In genomic region chr20:60255426-60255825, GRCh38 we compare ENCODE assay signal across 17 cellular contexts.
DNase-seq lines count a peak whose midpoint lies in the region; ATAC-seq and TF ChIP-seq lines count a peak whose summit lies in the region.
"Had no signal": no experiment of that assay in that cellular context is flagged by ENCODE, and none has a peak within 500 bp of the region (broad histone marks: within the 10 kb centered on the region; RNA-seq: fewer than 3 reads in every experiment).

No MANE protein-coding gene starts in this region.

- H3K27ac ChIP-seq in BLaER1 treated with 17β-estradiol and CSF1 and Interleukin-3, amounts not matched to agents 10 nM and 100 nM: no peak overlapping the region
- no peak overlapping the region for H3K27ac ChIP-seq in IMR-90 (ENCODE audit: insufficient read depth, low read length)
- H3K27ac ChIP-seq in upper lobe of left lung: no peak overlapping the region
- H3K27ac ChIP-seq: epithelial cell of prostate, SJCRH30, skin epidermis had no signal

- H3K18ac ChIP-seq in IMR-90 (ENCODE audit: low read depth, low read length): no peak overlapping the region

- no peak overlapping the region for H2BK15ac ChIP-seq in IMR-90 (ENCODE audit: low read depth, low read length)

- H3K27me3 Mint-ChIP-seq in brain: peaks cover 29% of the 10 kb centered on the region
- H3K27me3 Mint-ChIP-seq: activated CD4-positive, alpha-beta T cell treated with anti-CD3 and anti-CD28 coated beads, Interleukin-2, amount 10 ng/mL, durations not matched to agents 7 days and 5 days had no signal

- peak overlapping the region; percentile 38; the same call in 1 of the 2 replicates for H2BK120ac ChIP-seq in IMR-90 (ENCODE audit: low read depth, low read length)

- no peak overlapping the region for H2AK9ac ChIP-seq in IMR-90 (replicated peaks; ENCODE audit: low read depth, low read length, poor library complexity)

- H3K9ac ChIP-seq in BLaER1 treated with 17β-estradiol and CSF1 and Interleukin-3, amounts not matched to agents 10 nM and 100 nM: 0 out of 22 replicates have a peak overlapping the region, but pooled peaks of 1 of the 11 experiments have one; percentile 13
- H3K9ac ChIP-seq in IMR-90 (ENCODE audit: low read depth, low read length): no peak overlapping the region

- no CpG with 5 or more reads among the region's 3 CpGs for WGBS in IMR-90 (ENCODE audit: extremely low coverage in 2 of 2, insufficient read length in 1 of 2), 2 experiments
- 52 to 71% methylated on average over 3 of the region's 3 CpGs for WGBS in upper lobe of left lung, 2 donors

- CTCF ChIA-PET in IMR-90 (lab: Yijun Ruan, JAX): no interaction called here

- intact Hi-C loops in IMR-90 (cut with micrococcal nuclease): no loop called here

- H2BK20ac ChIP-seq in IMR-90 (ENCODE audit: low read depth, low read length): peak overlapping the region; percentile 53; the same call in 1 of the 2 replicates

- TF ChIP-seq CTCF in IMR-90 (conservative IDR thresholded peaks at IDR 0.05; ENCODE audit: low read depth, low read length): no peak
- TF ChIP-seq CTCF in brain (conservative IDR thresholded peaks at IDR 0.05): no peak
- TF ChIP-seq CTCF in upper lobe of left lung (IDR thresholded peaks at IDR 0.05): no peak

- in situ Hi-C loops in IMR-90 (cut with MboI; ENCODE audit: low sequenced_read_pairs): no loop called here

- H3K4me2 ChIP-seq in BLaER1 treated with 17β-estradiol and CSF1 and Interleukin-3, amounts not matched to agents 10 nM and 100 nM: peak overlapping the region in 8 of 11 experiments; percentile 27 to 77 (median 61); a peak in 15 of 22 replicates
- H3K4me2 ChIP-seq in IMR-90 (ENCODE audit: low read depth, low read length): no peak overlapping the region

- H2BK5ac ChIP-seq in IMR-90 (ENCODE audit: low read depth, low read length, poor library complexity, severe bottlenecking): no peak overlapping the region

- POLR2A ChIA-PET in IMR-90 (lab: Charles Lee; ENCODE audit: unreplicated experiment): no interaction called here

- H3K4ac ChIP-seq in IMR-90 (ENCODE audit: low read depth, low read length): peak overlapping the region; percentile 3; the same call in 1 of the 2 replicates

- DNase-seq in IMR-90 (no peak), NCI-H2171 (lab: John Stamatoyannopoulos, UW) (peak; percentile 15), upper lobe of left lung (no peak)
- no peak for DNase-seq in stimulated activated CD8-positive, alpha-beta memory T cell treated with anti-CD3 and anti-CD28 coated beads, Interleukin-4, amount 100 ng/mL, for 48 hours
- DNase-seq: activated CD4-positive, alpha-beta T cell treated with anti-CD3 and anti-CD28 coated beads, Interleukin-2, amount 10 ng/mL, durations not matched to agents 7 days and 5 days; activated T-cell treated with anti-CD3 and anti-CD28 coated beads, Interleukin-2, amount 50 U/mL, for 48 hours; glutamatergic neuron; nucleus accumbens; SJCRH30; stimulated activated naive CD4-positive, alpha-beta T cell had no signal

- no peak overlapping the region for H3K14ac ChIP-seq in IMR-90 (replicated peaks; ENCODE audit: low read depth, low read length)

- no peaks in the 10 kb centered on the region for H3K36me3 Mint-ChIP-seq in brain
- H3K36me3 Mint-ChIP-seq: mesothelial cell of epicardium had no signal

- H3K36me3 ChIP-seq in BLaER1 treated with 17β-estradiol and CSF1 and Interleukin-3, amounts not matched to agents 10 nM and 100 nM: peaks cover 0 to 52% (median 0%) of the 10 kb centered on the region in 11 experiments; a peak in 6 of 22 replicates
- H3K36me3 ChIP-seq in IMR-90 (ENCODE audit: control insufficient read depth, insufficient read depth, low read length) (no peaks in the 10 kb centered on the region), upper lobe of left lung (no peaks in the 10 kb centered on the region)
- H3K36me3 ChIP-seq: SJCRH30 had no signal

- TF ChIP-seq EP300 in upper lobe of left lung (IDR thresholded peaks at IDR 0.05): no peak

- peak overlapping the region in 3 of 5 experiments; percentile 17 to 90 (median 80) for H3K27ac Mint-ChIP-seq in brain
- H3K27ac Mint-ChIP-seq: activated CD4-positive, alpha-beta T cell treated with anti-CD3 and anti-CD28 coated beads, Interleukin-2, amount 10 ng/mL, durations not matched to agents 7 days and 5 days; mesothelial cell of epicardium had no signal

- H3K9me3 Mint-ChIP-seq in brain: peaks cover 0 to 2% (median 0%) of the 10 kb centered on the region in 5 experiments
- H3K9me3 Mint-ChIP-seq: activated CD4-positive, alpha-beta T cell treated with anti-CD3 and anti-CD28 coated beads, Interleukin-2, amount 10 ng/mL, durations not matched to agents 7 days and 5 days; mesothelial cell of epicardium had no signal

- no peak overlapping the region for H3K56ac ChIP-seq in IMR-90 (ENCODE audit: extremely low read depth, insufficient read depth, low read length)

- TF ChIP-seq POLR2A in IMR-90 (IDR thresholded peaks at IDR 0.05; ENCODE audit: low read depth, low read length) (no peak), upper lobe of left lung (IDR thresholded peaks at IDR 0.05) (no peak)

- H3K23ac ChIP-seq in IMR-90 (ENCODE audit: low read depth, low read length): no peak overlapping the region

- H3K4me3 ChIP-seq in BLaER1 treated with 17β-estradiol and CSF1 and Interleukin-3, amounts not matched to agents 10 nM and 100 nM: no peak overlapping the region
- H3K4me3 ChIP-seq in IMR-90 (ENCODE audit: insufficient read depth, low read depth, low read length) (no peak overlapping the region), upper lobe of left lung (no peak overlapping the region)
- H3K4me3 ChIP-seq: SJCRH30, skin epidermis had no signal

- peaks cover 28% of the 10 kb centered on the region for H3K4me1 Mint-ChIP-seq in brain
- H3K4me1 Mint-ChIP-seq: activated CD4-positive, alpha-beta T cell treated with anti-CD3 and anti-CD28 coated beads, Interleukin-2, amount 10 ng/mL, durations not matched to agents 7 days and 5 days; mesothelial cell of epicardium had no signal

- no peak overlapping the region for H4K91ac ChIP-seq in IMR-90 (ENCODE audit: insufficient read depth, low read depth, low read length)

- dilution Hi-C loops in IMR-90 (cut with HindIII; ENCODE audit: low sequenced_read_pairs, unreplicated experiment): no loop called here

- no peak overlapping the region for H3K4me3 Mint-ChIP-seq in brain
- H3K4me3 Mint-ChIP-seq: activated CD4-positive, alpha-beta T cell treated with anti-CD3 and anti-CD28 coated beads, Interleukin-2, amount 10 ng/mL, durations not matched to agents 7 days and 5 days; mesothelial cell of epicardium had no signal

- H3K79me1 ChIP-seq in IMR-90 (ENCODE audit: low read depth in 1 of 2, low read length in 2 of 2): no peaks in the 10 kb centered on the region

- peak overlapping the region; percentile 49; the same call in 1 of the 2 replicates for H2AK5ac ChIP-seq in IMR-90 (ENCODE audit: low read depth, low read length)

- H3K9me1 ChIP-seq in IMR-90 (ENCODE audit: insufficient read depth, low read length): no peaks in the 10 kb centered on the region; the same call in none of the 2 replicates

- peaks cover 0 to 25% (median 0%) of the 10 kb centered on the region in 11 experiments; a peak in 2 of 22 replicates for H4K20me1 ChIP-seq in BLaER1 treated with 17β-estradiol and CSF1 and Interleukin-3, amounts not matched to agents 10 nM and 100 nM
- H4K20me1 ChIP-seq in IMR-90 (ENCODE audit: insufficient read depth, low read length): no peaks in the 10 kb centered on the region

- no peak overlapping the region for H4K5ac ChIP-seq in IMR-90 (ENCODE audit: low read depth, low read length)

- no peaks in the 10 kb centered on the region for H3K27me3 ChIP-seq in BLaER1 treated with 17β-estradiol and CSF1 and Interleukin-3, amounts not matched to agents 10 nM and 100 nM
- H3K27me3 ChIP-seq in IMR-90 (ENCODE audit: control insufficient read depth, insufficient read depth, low read length): 0 out of 2 replicates have a peak, but pooled peaks cover 3% of the 10 kb centered on the region
- H3K27me3 ChIP-seq in upper lobe of left lung: no peaks in the 10 kb centered on the region

- H3K9me3 ChIP-seq in BLaER1 treated with 17β-estradiol and CSF1 and Interleukin-3, amounts not matched to agents 10 nM and 100 nM (replicated peaks in 1 of 11): peaks cover 0 to 5% (median 2%) of the 10 kb centered on the region in 11 experiments; a peak in 11 of 22 replicates
- H3K9me3 ChIP-seq in IMR-90 (ENCODE audit: control insufficient read depth, insufficient read depth, low read length) (peaks cover 2% of the 10 kb centered on the region; the same call in 1 of the 2 replicates), upper lobe of left lung (no peaks in the 10 kb centered on the region)
- H3K9me3 ChIP-seq: SJCRH30 had no signal

- H4K8ac ChIP-seq in IMR-90 (ENCODE audit: low read depth in 2 of 2, low read length in 2 of 2): peak overlapping the region in 1 of 2 experiments; percentile 62; a peak in 1 of 4 replicates

- no TSS peak for BruUV-seq in IMR-90 (replicated peaks; lab: Mats Ljungman, UMichigan)

- peak overlapping the region; percentile 16 for H2AFZ ChIP-seq in IMR-90 (replicated peaks; ENCODE audit: low read length, poor library complexity)

- ATAC-seq in IMR-90 (ENCODE audit: low read depth) (0 out of 2 replicates have a peak, but pooled peaks have one; percentile 8), GM21717 (IDR thresholded peaks at IDR 0.05; ENCODE audit: unreplicated experiment) (no peak), HG02759 (IDR thresholded peaks at IDR 0.05; ENCODE audit: unreplicated experiment) (no peak), upper lobe of left lung (ENCODE audit: low FRiP score in 2 of 2) (no peak)

- peaks cover 0 to 22% (median 15%) of the 10 kb centered on the region in 10 experiments; a peak in 15 of 20 replicates for H3K4me1 ChIP-seq in BLaER1 treated with 17β-estradiol and CSF1 and Interleukin-3, amounts not matched to agents 10 nM and 100 nM
- H3K4me1 ChIP-seq in IMR-90 (ENCODE audit: control insufficient read depth, insufficient read depth, low read length) (peaks cover 7% of the 10 kb centered on the region; the same call in 1 of the 2 replicates), upper lobe of left lung (no peaks in the 10 kb centered on the region)
- H3K4me1 ChIP-seq: SJCRH30 had no signal

- no peak for TF ChIP-seq RAD21 in IMR-90 (IDR thresholded peaks at IDR 0.05; ENCODE audit: low read length)

TF ChIP-seq in IMR-90, 13 proteins besides CTCF, POLR2A, EP300 and RAD21 (continues in another document):
- no peak for TF ChIP-seq FOS (IDR thresholded peaks at IDR 0.05; ENCODE audit: low read depth, low read length)
- TF ChIP-seq MXI1 (IDR thresholded peaks at IDR 0.05; ENCODE audit: borderline replicate concordance, low read depth, low read length): no peak
- no peak for TF ChIP-seq BHLHE40 (IDR thresholded peaks at IDR 0.05; ENCODE audit: low read depth, low read length)
- no peak for TF ChIP-seq RFX5 (IDR thresholded peaks at IDR 0.05; ENCODE audit: low read depth, low read length)
- no peak for TF ChIP-seq RCOR1 (IDR thresholded peaks at IDR 0.05; ENCODE audit: insufficient replicate concordance, low read length)
- TF ChIP-seq SMC3 (IDR thresholded peaks at IDR 0.05; ENCODE audit: low read depth, low read length): no peak
